1 cellular context compared by ENCODE assay signal in genomic region chr17:59753522-59754467, GRCh38.
TF ChIP-seq lines count a peak whose summit lies in the region.

No MANE protein-coding gene starts in this region.

TF ChIP-seq in K562, 482 proteins besides CTCF, POLR2A, EP300 and RAD21 (continued from another document and continues in another):
- TF ChIP-seq, protein P1, sequence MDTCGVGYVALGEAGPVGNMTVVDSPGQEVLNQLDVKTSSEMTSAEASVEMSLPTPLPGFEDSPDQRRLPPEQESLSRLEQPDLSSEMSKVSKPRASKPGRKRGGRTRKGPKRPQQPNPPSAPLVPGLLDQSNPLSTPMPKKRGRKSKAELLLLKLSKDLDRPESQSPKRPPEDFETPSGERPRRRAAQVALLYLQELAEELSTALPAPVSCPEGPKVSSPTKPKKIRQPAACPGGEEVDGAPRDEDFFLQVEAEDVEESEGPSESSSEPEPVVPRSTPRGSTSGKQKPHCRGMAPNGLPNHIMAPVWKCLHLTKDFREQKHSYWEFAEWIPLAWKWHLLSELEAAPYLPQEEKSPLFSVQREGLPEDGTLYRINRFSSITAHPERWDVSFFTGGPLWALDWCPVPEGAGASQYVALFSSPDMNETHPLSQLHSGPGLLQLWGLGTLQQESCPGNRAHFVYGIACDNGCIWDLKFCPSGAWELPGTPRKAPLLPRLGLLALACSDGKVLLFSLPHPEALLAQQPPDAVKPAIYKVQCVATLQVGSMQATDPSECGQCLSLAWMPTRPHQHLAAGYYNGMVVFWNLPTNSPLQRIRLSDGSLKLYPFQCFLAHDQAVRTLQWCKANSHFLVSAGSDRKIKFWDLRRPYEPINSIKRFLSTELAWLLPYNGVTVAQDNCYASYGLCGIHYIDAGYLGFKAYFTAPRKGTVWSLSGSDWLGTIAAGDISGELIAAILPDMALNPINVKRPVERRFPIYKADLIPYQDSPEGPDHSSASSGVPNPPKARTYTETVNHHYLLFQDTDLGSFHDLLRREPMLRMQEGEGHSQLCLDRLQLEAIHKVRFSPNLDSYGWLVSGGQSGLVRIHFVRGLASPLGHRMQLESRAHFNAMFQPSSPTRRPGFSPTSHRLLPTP (IDR thresholded peaks at IDR 0.05; ENCODE audit: borderline replicate concordance, extremely low read depth, insufficient read length): no peak
- no peak for TF ChIP-seq ZC3H4 (CRISPR knock-in tag; IDR thresholded peaks at IDR 0.05; ENCODE audit: borderline replicate concordance)
- 0 out of 2 replicates have a peak, but pooled peaks have one; percentile 27 for TF ChIP-seq ZNF197 (CRISPR knock-in tag; IDR thresholded peaks at IDR 0.05; ENCODE audit: low read depth)
- TF ChIP-seq CC2D1A (IDR thresholded peaks at IDR 0.05): 0 out of 2 replicates have a peak, but pooled peaks have one; percentile 39
- TF ChIP-seq ZNF232 (CRISPR knock-in tag; IDR thresholded peaks at IDR 0.05): no peak
- TF ChIP-seq HNRNPH1 (optimal IDR thresholded peaks at IDR 0.05; ENCODE audit: low read depth, low read length): no peak
- no peak for TF ChIP-seq ZNF263 (CRISPR knock-in tag; IDR thresholded peaks at IDR 0.05; ENCODE audit: borderline replicate concordance)
- TF ChIP-seq CHCHD3 (CRISPR knock-in tag; IDR thresholded peaks at IDR 0.05): no peak
- TF ChIP-seq ZNF76 (CRISPR knock-in tag; IDR thresholded peaks at IDR 0.05; ENCODE audit: borderline replicate concordance): no peak
- no peak for TF ChIP-seq NR2C2 (CRISPR knock-in tag; IDR thresholded peaks at IDR 0.05)
- 0 out of 2 replicates have a peak, but pooled peaks have one; percentile 28 for TF ChIP-seq NR2C2 (tag; IDR thresholded peaks at IDR 0.05)
- no peak for TF ChIP-seq POLR2B (IDR thresholded peaks at IDR 0.05; ENCODE audit: low read depth, partially characterized antibody)
- no peak for TF ChIP-seq TBL1XR1 (IDR thresholded peaks at IDR 0.05; ENCODE audit: low read length in 2 of 2)
- TF ChIP-seq, protein P2, sequence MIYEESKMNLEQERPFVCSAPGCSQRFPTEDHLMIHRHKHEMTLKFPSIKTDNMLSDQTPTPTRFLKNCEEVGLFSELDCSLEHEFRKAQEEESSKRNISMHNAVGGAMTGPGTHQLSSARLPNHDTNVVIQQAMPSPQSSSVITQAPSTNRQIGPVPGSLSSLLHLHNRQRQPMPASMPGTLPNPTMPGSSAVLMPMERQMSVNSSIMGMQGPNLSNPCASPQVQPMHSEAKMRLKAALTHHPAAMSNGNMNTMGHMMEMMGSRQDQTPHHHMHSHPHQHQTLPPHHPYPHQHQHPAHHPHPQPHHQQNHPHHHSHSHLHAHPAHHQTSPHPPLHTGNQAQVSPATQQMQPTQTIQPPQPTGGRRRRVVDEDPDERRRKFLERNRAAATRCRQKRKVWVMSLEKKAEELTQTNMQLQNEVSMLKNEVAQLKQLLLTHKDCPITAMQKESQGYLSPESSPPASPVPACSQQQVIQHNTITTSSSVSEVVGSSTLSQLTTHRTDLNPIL (CRISPR knock-in tag; IDR thresholded peaks at IDR 0.05): no peak
- no peak for TF ChIP-seq PBX2 (CRISPR knock-in tag; IDR thresholded peaks at IDR 0.05; ENCODE audit: low read depth)
- peak; percentile 70 for TF ChIP-seq PBX2 (tag; conservative IDR thresholded peaks at IDR 0.05; ENCODE audit: low read depth)
- no peak for TF ChIP-seq TOE1 (IDR thresholded peaks at IDR 0.05; ENCODE audit: borderline replicate concordance)
- no peak for TF ChIP-seq TOE1 (CRISPR knock-in tag; IDR thresholded peaks at IDR 0.05; ENCODE audit: borderline replicate concordance, low read depth)
- no peak for TF ChIP-seq PHF8 (IDR thresholded peaks at IDR 0.05; ENCODE audit: borderline replicate concordance, low read length)
- TF ChIP-seq HEY1 (CRISPR knock-in tag; IDR thresholded peaks at IDR 0.05; ENCODE audit: borderline replicate concordance): no peak
- no peak for TF ChIP-seq NR2C1 (IDR thresholded peaks at IDR 0.05)
- TF ChIP-seq NR2C1 (tag; IDR thresholded peaks at IDR 0.05): no peak
- TF ChIP-seq, protein P3, sequence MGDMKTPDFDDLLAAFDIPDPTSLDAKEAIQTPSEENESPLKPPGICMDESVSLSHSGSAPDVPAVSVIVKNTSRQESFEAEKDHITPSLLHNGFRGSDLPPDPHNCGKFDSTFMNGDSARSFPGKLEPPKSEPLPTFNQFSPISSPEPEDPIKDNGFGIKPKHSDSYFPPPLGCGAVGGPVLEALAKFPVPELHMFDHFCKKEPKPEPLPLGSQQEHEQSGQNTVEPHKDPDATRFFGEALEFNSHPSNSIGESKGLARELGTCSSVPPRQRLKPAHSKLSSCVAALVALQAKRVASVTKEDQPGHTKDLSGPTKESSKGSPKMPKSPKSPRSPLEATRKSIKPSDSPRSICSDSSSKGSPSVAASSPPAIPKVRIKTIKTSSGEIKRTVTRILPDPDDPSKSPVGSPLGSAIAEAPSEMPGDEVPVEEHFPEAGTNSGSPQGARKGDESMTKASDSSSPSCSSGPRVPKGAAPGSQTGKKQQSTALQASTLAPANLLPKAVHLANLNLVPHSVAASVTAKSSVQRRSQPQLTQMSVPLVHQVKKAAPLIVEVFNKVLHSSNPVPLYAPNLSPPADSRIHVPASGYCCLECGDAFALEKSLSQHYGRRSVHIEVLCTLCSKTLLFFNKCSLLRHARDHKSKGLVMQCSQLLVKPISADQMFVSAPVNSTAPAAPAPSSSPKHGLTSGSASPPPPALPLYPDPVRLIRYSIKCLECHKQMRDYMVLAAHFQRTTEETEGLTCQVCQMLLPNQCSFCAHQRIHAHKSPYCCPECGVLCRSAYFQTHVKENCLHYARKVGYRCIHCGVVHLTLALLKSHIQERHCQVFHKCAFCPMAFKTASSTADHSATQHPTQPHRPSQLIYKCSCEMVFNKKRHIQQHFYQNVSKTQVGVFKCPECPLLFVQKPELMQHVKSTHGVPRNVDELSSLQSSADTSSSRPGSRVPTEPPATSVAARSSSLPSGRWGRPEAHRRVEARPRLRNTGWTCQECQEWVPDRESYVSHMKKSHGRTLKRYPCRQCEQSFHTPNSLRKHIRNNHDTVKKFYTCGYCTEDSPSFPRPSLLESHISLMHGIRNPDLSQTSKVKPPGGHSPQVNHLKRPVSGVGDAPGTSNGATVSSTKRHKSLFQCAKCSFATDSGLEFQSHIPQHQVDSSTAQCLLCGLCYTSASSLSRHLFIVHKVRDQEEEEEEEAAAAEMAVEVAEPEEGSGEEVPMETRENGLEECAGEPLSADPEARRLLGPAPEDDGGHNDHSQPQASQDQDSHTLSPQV (IDR thresholded peaks at IDR 0.05): peak; percentile 66
- TF ChIP-seq TFE3 (CRISPR knock-in tag; IDR thresholded peaks at IDR 0.05): no peak
- TF ChIP-seq POLR3A (IDR thresholded peaks at IDR 0.05; ENCODE audit: borderline replicate concordance, extremely low read depth, insufficient read depth, insufficient read length): no peak
- no peak for TF ChIP-seq NFIX (CRISPR knock-in tag; IDR thresholded peaks at IDR 0.05; ENCODE audit: low read depth)
- TF ChIP-seq E2F4 (CRISPR knock-in tag; IDR thresholded peaks at IDR 0.05; ENCODE audit: low read depth): no peak
- TF ChIP-seq RHOXF2B (CRISPR knock-in tag; conservative IDR thresholded peaks at IDR 0.05): no peak
- TF ChIP-seq, protein P4, sequence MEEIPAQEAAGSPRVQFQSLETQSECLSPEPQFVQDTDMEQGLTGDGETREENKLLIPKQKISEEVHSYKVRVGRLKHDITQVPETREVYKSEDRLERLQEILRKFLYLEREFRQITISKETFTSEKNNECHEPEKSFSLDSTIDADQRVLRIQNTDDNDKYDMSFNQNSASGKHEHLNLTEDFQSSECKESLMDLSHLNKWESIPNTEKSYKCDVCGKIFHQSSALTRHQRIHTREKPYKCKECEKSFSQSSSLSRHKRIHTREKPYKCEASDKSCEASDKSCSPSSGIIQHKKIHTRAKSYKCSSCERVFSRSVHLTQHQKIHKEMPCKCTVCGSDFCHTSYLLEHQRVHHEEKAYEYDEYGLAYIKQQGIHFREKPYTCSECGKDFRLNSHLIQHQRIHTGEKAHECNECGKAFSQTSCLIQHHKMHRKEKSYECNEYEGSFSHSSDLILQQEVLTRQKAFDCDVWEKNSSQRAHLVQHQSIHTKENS (CRISPR knock-in tag; IDR thresholded peaks at IDR 0.05): no peak
- TF ChIP-seq U2AF1 (optimal IDR thresholded peaks at IDR 0.05; ENCODE audit: low read depth, low read length): no peak
- TF ChIP-seq MXI1 (IDR thresholded peaks at IDR 0.05; ENCODE audit: low read depth, low read length): no peak
- no peak for TF ChIP-seq SMARCC2 (IDR thresholded peaks at IDR 0.05; ENCODE audit: low read depth)
- no peak for TF ChIP-seq SAP30 (IDR thresholded peaks at IDR 0.05; ENCODE audit: borderline replicate concordance, insufficient read depth, low read depth, low read length, poor library complexity, severe bottlenecking)
- TF ChIP-seq KLF1 (tag; IDR thresholded peaks at IDR 0.05): no peak
- TF ChIP-seq, protein P5, sequence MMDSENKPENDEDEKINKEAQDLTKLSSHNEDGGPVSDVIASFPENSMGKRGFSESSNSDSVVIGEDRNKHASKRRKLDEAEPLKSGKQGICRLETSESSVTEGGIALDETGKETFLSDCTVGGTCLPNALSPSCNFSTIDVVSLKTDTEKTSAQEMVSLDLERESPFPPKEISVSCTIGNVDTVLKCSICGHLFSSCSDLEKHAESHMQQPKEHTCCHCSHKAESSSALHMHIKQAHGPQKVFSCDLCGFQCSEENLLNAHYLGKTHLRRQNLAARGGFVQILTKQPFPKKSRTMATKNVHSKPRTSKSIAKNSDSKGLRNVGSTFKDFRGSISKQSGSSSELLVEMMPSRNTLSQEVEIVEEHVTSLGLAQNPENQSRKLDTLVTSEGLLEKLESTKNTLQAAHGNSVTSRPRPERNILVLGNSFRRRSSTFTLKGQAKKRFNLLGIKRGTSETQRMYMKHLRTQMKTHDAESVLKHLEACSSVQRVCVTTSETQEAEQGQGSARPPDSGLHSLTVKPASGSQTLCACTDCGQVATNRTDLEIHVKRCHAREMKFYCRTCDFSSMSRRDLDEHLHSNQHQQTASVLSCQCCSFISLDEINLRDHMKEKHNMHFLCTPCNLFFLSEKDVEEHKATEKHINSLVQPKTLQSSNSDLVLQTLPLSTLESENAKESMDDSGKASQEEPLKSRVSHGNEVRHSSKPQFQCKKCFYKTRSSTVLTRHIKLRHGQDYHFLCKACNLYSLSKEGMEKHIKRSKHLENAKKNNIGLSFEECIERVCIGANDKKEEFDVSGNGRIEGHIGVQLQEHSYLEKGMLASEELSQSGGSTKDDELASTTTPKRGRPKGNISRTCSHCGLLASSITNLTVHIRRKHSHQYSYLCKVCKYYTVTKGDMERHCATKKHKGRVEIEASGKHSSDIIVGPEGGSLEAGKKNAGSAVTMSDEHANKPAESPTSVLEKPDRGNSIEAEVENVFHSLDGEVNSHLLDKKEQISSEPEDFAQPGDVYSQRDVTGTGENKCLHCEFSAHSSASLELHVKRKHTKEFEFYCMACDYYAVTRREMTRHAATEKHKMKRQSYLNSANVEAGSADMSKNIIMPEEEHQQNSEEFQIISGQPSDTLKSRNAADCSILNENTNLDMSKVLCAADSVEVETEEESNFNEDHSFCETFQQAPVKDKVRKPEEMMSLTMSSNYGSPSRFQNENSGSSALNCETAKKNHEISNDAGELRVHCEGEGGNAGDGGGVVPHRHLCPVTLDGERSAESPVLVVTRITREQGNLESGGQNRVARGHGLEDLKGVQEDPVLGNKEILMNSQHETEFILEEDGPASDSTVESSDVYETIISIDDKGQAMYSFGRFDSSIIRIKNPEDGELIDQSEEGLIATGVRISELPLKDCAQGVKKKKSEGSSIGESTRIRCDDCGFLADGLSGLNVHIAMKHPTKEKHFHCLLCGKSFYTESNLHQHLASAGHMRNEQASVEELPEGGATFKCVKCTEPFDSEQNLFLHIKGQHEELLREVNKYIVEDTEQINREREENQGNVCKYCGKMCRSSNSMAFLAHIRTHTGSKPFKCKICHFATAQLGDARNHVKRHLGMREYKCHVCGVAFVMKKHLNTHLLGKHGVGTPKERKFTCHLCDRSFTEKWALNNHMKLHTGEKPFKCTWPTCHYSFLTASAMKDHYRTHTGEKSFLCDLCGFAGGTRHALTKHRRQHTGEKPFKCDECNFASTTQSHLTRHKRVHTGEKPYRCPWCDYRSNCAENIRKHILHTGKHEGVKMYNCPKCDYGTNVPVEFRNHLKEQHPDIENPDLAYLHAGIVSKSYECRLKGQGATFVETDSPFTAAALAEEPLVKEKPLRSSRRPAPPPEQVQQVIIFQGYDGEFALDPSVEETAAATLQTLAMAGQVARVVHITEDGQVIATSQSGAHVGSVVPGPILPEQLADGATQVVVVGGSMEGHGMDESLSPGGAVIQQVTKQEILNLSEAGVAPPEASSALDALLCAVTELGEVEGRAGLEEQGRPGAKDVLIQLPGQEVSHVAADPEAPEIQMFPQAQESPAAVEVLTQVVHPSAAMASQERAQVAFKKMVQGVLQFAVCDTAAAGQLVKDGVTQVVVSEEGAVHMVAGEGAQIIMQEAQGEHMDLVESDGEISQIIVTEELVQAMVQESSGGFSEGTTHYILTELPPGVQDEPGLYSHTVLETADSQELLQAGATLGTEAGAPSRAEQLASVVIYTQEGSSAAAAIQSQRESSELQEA (IDR thresholded peaks at IDR 0.05; ENCODE audit: low read depth): no peak
